Comparison of ENCODE assay signal across 13 cellular contexts in the genomic region with DNA sequence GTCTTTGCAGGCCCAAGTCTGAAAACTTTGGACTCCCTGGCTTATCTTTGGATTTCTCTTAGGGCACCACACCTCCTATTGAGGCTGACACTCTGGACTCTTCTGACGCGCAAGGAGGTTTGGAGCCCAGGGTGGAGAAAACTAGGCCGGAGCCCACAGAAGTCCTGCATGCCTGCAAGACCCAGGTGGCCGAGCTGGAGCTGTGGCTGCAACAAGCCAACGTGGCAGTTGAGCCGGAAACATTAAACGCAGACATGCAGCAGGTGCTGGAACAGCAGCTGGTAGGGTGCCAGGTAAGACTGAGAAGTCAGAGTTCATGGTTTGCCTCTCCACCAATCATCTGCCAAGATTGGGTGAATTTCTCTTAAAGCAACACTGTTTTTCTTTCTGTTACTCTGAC.
DNase-seq lines count a peak whose midpoint lies in the region; ATAC-seq and TF ChIP-seq lines count a peak whose summit lies in the region.
"Had no signal": no experiment of that assay in that cellular context is flagged by ENCODE, and none has a peak within 500 bp of the region (broad histone marks: within the 10 kb centered on the region; RNA-seq: fewer than 3 reads in every experiment).

No MANE protein-coding gene starts in this region.

- H3K9me3 Mint-ChIP-seq in endodermal cell = no peaks in the 10 kb centered on the region
- no peaks in the 10 kb centered on the region for H3K9me3 Mint-ChIP-seq in stimulated activated naive CD8-positive, alpha-beta T cell treated with anti-CD3 and anti-CD28 coated beads, Interleukin-15, amount 100 ng/mL, for 72 hours

- H3K36me3 Mint-ChIP-seq in endodermal cell (ENCODE audit: low read depth) = peaks cover 6% of the 10 kb centered on the region

- TF ChIP-seq CTCF in endodermal cell (conservative IDR thresholded peaks at IDR 0.05) (no peak), parathyroid adenoma (IDR thresholded peaks at IDR 0.05) (no peak)

- H3K4me3 ChIP-seq in endodermal cell (ENCODE audit: low read length) (no peak overlapping the region), parathyroid adenoma (ENCODE audit: low read depth, low read length) (peak overlapping the region; percentile 37)

- H3K4me3 Mint-ChIP-seq in endodermal cell = no peak overlapping the region
- H3K4me3 Mint-ChIP-seq in stimulated activated naive CD8-positive, alpha-beta T cell treated with anti-CD3 and anti-CD28 coated beads, Interleukin-15, amount 100 ng/mL, for 72 hours = no peak overlapping the region

- no peak for ATAC-seq in GM18498 (IDR thresholded peaks at IDR 0.05; ENCODE audit: unreplicated experiment)
- no peak for ATAC-seq in stimulated activated naive CD8-positive, alpha-beta T cell treated with anti-CD3 and anti-CD28 coated beads, Interleukin-15, amount 100 ng/mL, for 72 hours

- H3K27me3 ChIP-seq in endodermal cell (ENCODE audit: control insufficient read depth, insufficient read depth, low read length, poor library complexity, severe bottlenecking) (no peaks in the 10 kb centered on the region), parathyroid adenoma (ENCODE audit: control insufficient read depth, insufficient read depth, low read length) (no peaks in the 10 kb centered on the region)

- no peaks in the 10 kb centered on the region for H3K79me2 ChIP-seq in parathyroid adenoma

- H3K4me1 Mint-ChIP-seq in endodermal cell = peaks cover 2% of the 10 kb centered on the region
- H3K4me1 Mint-ChIP-seq in stimulated activated naive CD8-positive, alpha-beta T cell treated with anti-CD3 and anti-CD28 coated beads, Interleukin-15, amount 100 ng/mL, for 72 hours = no peaks in the 10 kb centered on the region

- H3K36me3 ChIP-seq in endodermal cell (ENCODE audit: control insufficient read depth, insufficient read depth, low read length) (no peaks in the 10 kb centered on the region), parathyroid adenoma (ENCODE audit: control insufficient read depth, insufficient read depth, low read length) (no peaks in the 10 kb centered on the region)

- no peaks in the 10 kb centered on the region for H3K9me3 ChIP-seq in endodermal cell (ENCODE audit: control insufficient read depth, low read length)
- no peaks in the 10 kb centered on the region for H3K9me3 ChIP-seq in parathyroid adenoma (ENCODE audit: control insufficient read depth, low read length)

- H2AFZ ChIP-seq in parathyroid adenoma = peak overlapping the region; percentile 43

- H3K27me3 Mint-ChIP-seq in endodermal cell (ENCODE audit: insufficient read depth) = no peaks in the 10 kb centered on the region
- H3K27me3 Mint-ChIP-seq in stimulated activated naive CD8-positive, alpha-beta T cell treated with anti-CD3 and anti-CD28 coated beads, Interleukin-15, amount 100 ng/mL, for 72 hours = no peaks in the 10 kb centered on the region

- H3K27ac Mint-ChIP-seq in endodermal cell = peak overlapping the region; percentile 79
- no peak overlapping the region for H3K27ac Mint-ChIP-seq in stimulated activated naive CD8-positive, alpha-beta T cell treated with anti-CD3 and anti-CD28 coated beads, Interleukin-15, amount 100 ng/mL, for 72 hours

- H3K9ac ChIP-seq in endodermal cell (ENCODE audit: extremely low read depth, low read length, poor library complexity, severe bottlenecking) = no peak overlapping the region
- no peak overlapping the region for H3K9ac ChIP-seq in parathyroid adenoma

- H3K4me1 ChIP-seq in endodermal cell (ENCODE audit: control insufficient read depth, insufficient read depth, low read length) (no peaks in the 10 kb centered on the region), parathyroid adenoma (no peaks in the 10 kb centered on the region)

- DNase-seq in DMS79 (lab: John Stamatoyannopoulos, UW) = peak; percentile 13
- peak; percentile 74 for DNase-seq in NCI-H2107 (lab: John Stamatoyannopoulos, UW)
- no peak for DNase-seq in endodermal cell
- no peak for DNase-seq in KG1 (lab: John Stamatoyannopoulos, UW)
- no peak for DNase-seq in stimulated activated naive CD8-positive, alpha-beta T cell treated with anti-CD3 and anti-CD28 coated beads, Interleukin-15, amount 100 ng/mL, for 72 hours
- no peak for DNase-seq in stimulated activated CD4-positive, alpha-beta T cell treated with anti-CD3 and anti-CD28 coated beads, Interleukin-1b, Interleukin-23, amount 100 ng/mL, for 48 hours
- DNase-seq: activated effector memory CD4-positive, alpha-beta T cell treated with Interleukin-2 at 50 U/mL for 16 hours; AML-193; dermis blood vessel endothelial cell; hippocampal formation; NCI-H526 treated with DMSO at 0.1 percent for 48 hours had no signal

- 96% methylated on average over 7 of the region's 7 CpGs for WGBS in endodermal cell (ENCODE audit: insufficient coverage in 1 of 2, insufficient read length in 1 of 2), 2 experiments

- peak overlapping the region; percentile 58 for H3K4me2 ChIP-seq in parathyroid adenoma (ENCODE audit: low read length)

- no peak overlapping the region for H3K27ac ChIP-seq in endodermal cell (ENCODE audit: low read depth, low read length)
- no peak overlapping the region for H3K27ac ChIP-seq in parathyroid adenoma

Comparison
In these comparisons a context has a peak if more than half of its experiments do, and no peak if none do; other contexts are left out.
1. DNase-seq: peak in DMS79 (single experiment) and NCI-H2107 (single experiment); none in endodermal cell (single experiment), KG1 (single experiment), stimulated activated naive CD8-positive, alpha-beta T cell treated with anti-CD3 and anti-CD28 coated beads, Interleukin-15, amount 100 ng/mL, for 72 hours (0 of 2) and stimulated activated CD4-positive, alpha-beta T cell treated with anti-CD3 and anti-CD28 coated beads, Interleukin-1b, Interleukin-23, amount 100 ng/mL, for 48 hours (single experiment).